22 cellular contexts compared by ENCODE assay signal in the genomic region with DNA sequence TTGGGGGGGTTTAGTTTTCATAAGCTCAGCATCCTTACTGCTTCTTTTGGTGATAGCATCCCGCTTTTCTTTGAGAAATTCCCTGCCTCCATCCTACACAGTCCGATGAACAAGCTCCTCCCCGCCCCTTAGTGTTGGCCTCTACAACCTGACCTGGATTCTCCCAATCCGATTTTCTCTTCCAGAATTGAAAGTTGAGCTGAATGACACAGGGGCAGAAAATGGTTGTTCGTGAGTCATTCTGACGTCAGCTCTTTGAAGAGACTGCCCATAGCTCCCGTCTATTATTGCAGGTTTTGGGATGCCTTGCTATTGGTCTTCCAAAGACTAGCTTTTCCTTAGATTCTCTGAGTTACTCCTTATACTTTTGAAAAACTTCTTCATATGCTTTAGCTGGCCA.
DNase-seq lines count a peak whose midpoint lies in the region; TF ChIP-seq lines count a peak whose summit lies in the region.
"Had no signal": no experiment of that assay in that cellular context is flagged by ENCODE, and none has a peak within 500 bp of the region (broad histone marks: within the 10 kb centered on the region; RNA-seq: fewer than 3 reads in every experiment).

No MANE protein-coding gene starts in this region.

- H3K23ac ChIP-seq in mesenchymal stem cell (ENCODE audit: low read length in 2 of 2), result no peak overlapping the region

- H3K4me1 ChIP-seq in mesenchymal stem cell (ENCODE audit: control insufficient read depth, insufficient read depth, low read depth, low read length), result no peaks in the 10 kb centered on the region
- H3K4me1 ChIP-seq: body of pancreas, left ventricle myocardium inferior, right atrium auricular region, upper lobe of right lung had no signal

- H4K8ac ChIP-seq in mesenchymal stem cell (ENCODE audit: low read length), result no peak overlapping the region

- no peak overlapping the region for H3K9ac ChIP-seq in mesenchymal stem cell (ENCODE audit: low read length)

- H3K36me3 ChIP-seq in brain microvascular endothelial cell (replicated peaks) (no peaks in the 10 kb centered on the region), mesenchymal stem cell (ENCODE audit: control insufficient read depth in 1 of 2, insufficient read depth in 2 of 2, low read depth in 1 of 2, low read length in 2 of 2) (no peaks in the 10 kb centered on the region)
- H3K36me3 ChIP-seq: right atrium auricular region, upper lobe of right lung had no signal

- no peak overlapping the region for H2AFZ ChIP-seq in mesenchymal stem cell (ENCODE audit: low read depth, low read length)

- H3K4me3 ChIP-seq in brain microvascular endothelial cell (ENCODE audit: low read depth, low read length) (no peak overlapping the region), mesenchymal stem cell (ENCODE audit: insufficient read depth in 1 of 2, low read depth in 1 of 2, low read length in 2 of 2) (no peak overlapping the region)
- H3K4me3 ChIP-seq: body of pancreas, left ventricle myocardium inferior, right atrium auricular region, upper lobe of right lung had no signal

- DNase-seq in ELR (ENCODE audit: low read depth) (peak; percentile 92), NCI-H226 (peak; percentile 50), brain microvascular endothelial cell (peak; percentile 74), mesenchymal stem cell (peak; percentile 1), middle frontal gyrus (ENCODE audit: extremely low spot score, low spot score) (no peak), NCI-H524 treated with DMSO at 0.1 percent for 48 hours (lab: John Stamatoyannopoulos, UW) (no peak)
- DNase-seq in activated effector memory CD4-positive, alpha-beta T cell treated with Interleukin-2 at 50 U/mL for 16 hours, result no peak
- no peak for DNase-seq in activated CD4-positive, alpha-beta T cell treated with anti-CD3 and anti-CD28 coated beads, Interleukin-2, amount 50 U/mL, for 1 hour
- DNase-seq: activated naive CD4-positive, alpha-beta T cell treated with anti-CD3 and anti-CD28 coated beads for 36 hours; activated T-cell treated with anti-CD3 and anti-CD28 coated beads for 4 hours; body of pancreas; CD8-positive, alpha-beta T cell; DND-41; glutamatergic neuron; H7; left ventricle myocardium inferior; MM.1S; NCI-H146; occipital lobe; stimulated activated naive CD8-positive, alpha-beta T cell treated with anti-CD3 and anti-CD28 coated beads, Interleukin-15, amount 100 ng/mL, for 72 hours; upper lobe of right lung had no signal

- TF ChIP-seq CTCF in brain microvascular endothelial cell (IDR thresholded peaks at IDR 0.05; ENCODE audit: low read depth, low read length, missing control alignments), result no peak

- 94% methylated on average over 7 of the region's 7 CpGs for WGBS in mesenchymal stem cell

- no peak overlapping the region for H3K18ac ChIP-seq in mesenchymal stem cell (ENCODE audit: low read depth in 1 of 2, low read length in 2 of 2)

- H2BK15ac ChIP-seq in mesenchymal stem cell (ENCODE audit: low read depth, poor library complexity, severe bottlenecking), result no peak overlapping the region

- H3K14ac ChIP-seq in mesenchymal stem cell (ENCODE audit: low read length in 2 of 2), result no peak overlapping the region

- H2BK5ac ChIP-seq in mesenchymal stem cell (ENCODE audit: low read depth, low read length, poor library complexity, severe bottlenecking), result no peak overlapping the region

- H2BK12ac ChIP-seq in mesenchymal stem cell (ENCODE audit: low read length in 2 of 2), result no peak overlapping the region

- H3K9me3 ChIP-seq in mesenchymal stem cell (ENCODE audit: control insufficient read depth, low read length), result no peaks in the 10 kb centered on the region
- H3K9me3 ChIP-seq: body of pancreas, upper lobe of right lung had no signal

- no peak overlapping the region for H2BK120ac ChIP-seq in mesenchymal stem cell (ENCODE audit: low read depth, low read length)

- no peak overlapping the region for H4K91ac ChIP-seq in mesenchymal stem cell (ENCODE audit: low read length)

- in situ Hi-C loops in brain microvascular endothelial cell (cut with HindIII; ENCODE audit: low pct_ligation_motif_present, low sequenced_read_pairs), result no loop called here

- H3K27me3 ChIP-seq in brain microvascular endothelial cell (replicated peaks) (no peaks in the 10 kb centered on the region), mesenchymal stem cell (ENCODE audit: control insufficient read depth in 1 of 2, insufficient read depth in 1 of 2, low read length in 2 of 2) (no peaks in the 10 kb centered on the region)
- H3K27me3 ChIP-seq: body of pancreas, right atrium auricular region, upper lobe of right lung had no signal

- H2AK5ac ChIP-seq in mesenchymal stem cell (ENCODE audit: low read length, severe bottlenecking), result no peak overlapping the region

- H3K79me1 ChIP-seq in mesenchymal stem cell (replicated peaks; ENCODE audit: low read length, poor library complexity, severe bottlenecking), result no peaks in the 10 kb centered on the region

- H3K4me2 ChIP-seq in mesenchymal stem cell (ENCODE audit: low read length, poor library complexity, severe bottlenecking), result no peak overlapping the region

- H3K27ac ChIP-seq in brain microvascular endothelial cell (no peak overlapping the region), mesenchymal stem cell (ENCODE audit: low read length, poor library complexity, severe bottlenecking) (no peak overlapping the region)
- H3K27ac ChIP-seq: body of pancreas, left ventricle myocardium inferior, right atrium auricular region, upper lobe of right lung had no signal

- no peak overlapping the region for H3K4ac ChIP-seq in mesenchymal stem cell (ENCODE audit: low read depth in 1 of 2, low read length in 2 of 2)

Comparison
In these comparisons a context has a peak if more than half of its experiments do, and no peak if none do; other contexts are left out.
1. DNase-seq: peak in ELR (single experiment), NCI-H226 (single experiment), brain microvascular endothelial cell (single experiment) and mesenchymal stem cell (single experiment); none in middle frontal gyrus (single experiment), activated effector memory CD4-positive, alpha-beta T cell treated with Interleukin-2 at 50 U/mL for 16 hours (single experiment), activated CD4-positive, alpha-beta T cell treated with anti-CD3 and anti-CD28 coated beads, Interleukin-2, amount 50 U/mL, for 1 hour (single experiment) and NCI-H524 treated with DMSO at 0.1 percent for 48 hours (single experiment).